ENCODE assay signal across 16 cellular contexts in genomic region chr1:208850441-208850840, GRCh38.
DNase-seq lines count a peak whose midpoint lies in the region; ATAC-seq and TF ChIP-seq lines count a peak whose summit lies in the region.
"Had no signal": no experiment of that assay in that cellular context is flagged by ENCODE, and none has a peak within 500 bp of the region (broad histone marks: within the 10 kb centered on the region; RNA-seq: fewer than 3 reads in every experiment).

No MANE protein-coding gene starts in this region.

- H3K9ac ChIP-seq in GM23248 = no peak overlapping the region

- H3K36me3 ChIP-seq in GM23248 (ENCODE audit: low read depth) = no peaks in the 10 kb centered on the region

- no peak overlapping the region for H2AFZ ChIP-seq in GM23248

- no peak overlapping the region for H3K4me3 Mint-ChIP-seq in stimulated activated naive CD8-positive, alpha-beta T cell treated with anti-CD3 and anti-CD28 coated beads, Interleukin-15, amount 100 ng/mL, for 72 hours
- H3K4me3 Mint-ChIP-seq: B cell; CD4-positive, alpha-beta memory T cell; HFFc6; IgD-negative memory B cell had no signal

- no peaks in the 10 kb centered on the region for H3K9me2 ChIP-seq in GM23248 (ENCODE audit: insufficient read depth)

- in situ Hi-C loops in GM23248 (cut with MboI) = no loop called here

- H3K9me3 ChIP-seq in GM23248 (ENCODE audit: low read depth) = no peaks in the 10 kb centered on the region

- H3K4me3 ChIP-seq in epithelial cell of esophagus (ENCODE audit: low read length) (no peak overlapping the region), GM23248 (no peak overlapping the region)

- H3K4me2 ChIP-seq in GM23248 (ENCODE audit: unreplicated experiment) = no peak overlapping the region

- no peaks in the 10 kb centered on the region for H3K4me1 ChIP-seq in GM23248 (ENCODE audit: insufficient read depth)

- no peak for TF ChIP-seq CTCF in epithelial cell of esophagus (IDR thresholded peaks at IDR 0.05; ENCODE audit: insufficient read depth, low read depth, low read length, missing control alignments)

- no peaks in the 10 kb centered on the region for H3K79me2 ChIP-seq in GM23248 (ENCODE audit: insufficient read depth)

- peak; percentile 18 for ATAC-seq in stimulated activated naive CD8-positive, alpha-beta T cell treated with anti-CD3 and anti-CD28 coated beads, Interleukin-15, amount 100 ng/mL, for 72 hours
- no peak for ATAC-seq in stimulated activated naive CD8-positive, alpha-beta T cell treated with anti-CD3 and anti-CD28 coated beads, Interleukin-15, Interleukin-2, amounts not matched to agents 100 U/mL and 50 U/mL, for 24 hours
- ATAC-seq in HG03039 (IDR thresholded peaks at IDR 0.05; ENCODE audit: unreplicated experiment) = no peak

- H3K27me3 ChIP-seq in GM23248 (replicated peaks; ENCODE audit: insufficient read depth) = no peaks in the 10 kb centered on the region

- no peaks in the 10 kb centered on the region for H3K9me3 Mint-ChIP-seq in stimulated activated naive CD8-positive, alpha-beta T cell treated with anti-CD3 and anti-CD28 coated beads, Interleukin-15, amount 100 ng/mL, for 72 hours
- H3K9me3 Mint-ChIP-seq: CD4-positive, alpha-beta memory T cell had no signal

- DNase-seq in stimulated activated naive CD8-positive, alpha-beta T cell treated with anti-CD3 and anti-CD28 coated beads, Interleukin-15, amount 100 ng/mL, for 72 hours = no peak
- no peak for DNase-seq in stimulated activated naive CD8-positive, alpha-beta T cell treated with anti-CD3 and anti-CD28 coated beads, Interleukin-15, Interleukin-2, amounts not matched to agents 100 U/mL and 50 U/mL, for 24 hours
- DNase-seq in NCI-H82 treated with DMSO at 0.1 percent for 48 hours (lab: John Stamatoyannopoulos, UW; ENCODE audit: unreplicated experiment) = peak; percentile 20
- peak; percentile 44 for DNase-seq in epithelial cell of esophagus (ENCODE audit: low read depth)
- DNase-seq in LoVo (ENCODE audit: low spot score) = no peak
- no peak for DNase-seq in GM23248
- DNase-seq: CD4-positive, alpha-beta memory T cell; DND-41; GDM1; HCEC 1CT; HFFc6 had no signal

- no peak overlapping the region for H3K27ac ChIP-seq in GM23248
- H3K27ac ChIP-seq: C4-2B, HL-60 had no signal

- no peaks in the 10 kb centered on the region for H3F3A ChIP-seq in GM23248 (ENCODE audit: insufficient read depth)

- no peaks in the 10 kb centered on the region for H3K27me3 Mint-ChIP-seq in stimulated activated naive CD8-positive, alpha-beta T cell treated with anti-CD3 and anti-CD28 coated beads, Interleukin-15, amount 100 ng/mL, for 72 hours
- H3K27me3 Mint-ChIP-seq: CD4-positive, alpha-beta memory T cell; IgD-negative memory B cell had no signal

- H3K4me1 Mint-ChIP-seq in stimulated activated naive CD8-positive, alpha-beta T cell treated with anti-CD3 and anti-CD28 coated beads, Interleukin-15, amount 100 ng/mL, for 72 hours = no peaks in the 10 kb centered on the region
- H3K4me1 Mint-ChIP-seq: B cell; CD4-positive, alpha-beta memory T cell; IgD-negative memory B cell had no signal

- no peak overlapping the region for H3K27ac Mint-ChIP-seq in stimulated activated naive CD8-positive, alpha-beta T cell treated with anti-CD3 and anti-CD28 coated beads, Interleukin-15, amount 100 ng/mL, for 72 hours
- H3K27ac Mint-ChIP-seq: B cell; CD4-positive, alpha-beta memory T cell; HFFc6; IgD-negative memory B cell had no signal

- H4K20me1 ChIP-seq in GM23248 (ENCODE audit: insufficient read depth) = no peaks in the 10 kb centered on the region

- WGBS in GM23248 (ENCODE audit: low coverage in 1 of 2, low lambda C conversion rate in 2 of 2, missing lambda C conversion rate in 2 of 2), 2 experiments = 39 to 40% methylated on average over 5 of the region's 5 CpGs

Comparison
In these comparisons a context has a peak if more than half of its experiments do, and no peak if none do; other contexts are left out.
1. DNase-seq: peak in NCI-H82 treated with DMSO at 0.1 percent for 48 hours (single experiment) and epithelial cell of esophagus (single experiment); none in stimulated activated naive CD8-positive, alpha-beta T cell treated with anti-CD3 and anti-CD28 coated beads, Interleukin-15, amount 100 ng/mL, for 72 hours (0 of 2), stimulated activated naive CD8-positive, alpha-beta T cell treated with anti-CD3 and anti-CD28 coated beads, Interleukin-15, Interleukin-2, amounts not matched to agents 100 U/mL and 50 U/mL, for 24 hours (single experiment), LoVo (single experiment) and GM23248 (single experiment).